In genomic region chr19:10087296-10088061, GRCh38 we compare ENCODE assay signal across 2 cellular contexts.
TF ChIP-seq lines count a peak whose summit lies in the region.

No MANE protein-coding gene starts in this region.

TF ChIP-seq in HCT116, 20 proteins besides CTCF, POLR2A, EP300 and RAD21:
- TF ChIP-seq JUND (IDR thresholded peaks at IDR 0.05) (no peak), SIN3A (IDR thresholded peaks at IDR 0.05; ENCODE audit: low read depth) (no peak), SP1 (IDR thresholded peaks at IDR 0.05; ENCODE audit: low read depth) (no peak), CBX3 (IDR thresholded peaks at IDR 0.05; ENCODE audit: low read depth) (no peak), EZH2phosphoT487 (IDR thresholded peaks at IDR 0.05; ENCODE audit: borderline replicate concordance) (no peak), EZH2 (IDR thresholded peaks at IDR 0.05) (no peak), FOSL1 (IDR thresholded peaks at IDR 0.05; ENCODE audit: low read depth) (no peak), MAX (IDR thresholded peaks at IDR 0.05) (no peak), ZNF274 (IDR thresholded peaks at IDR 0.05; ENCODE audit: low read depth, low read length) (no peak), ELF1 (IDR thresholded peaks at IDR 0.05; ENCODE audit: borderline replicate concordance, low read depth) (no peak), POLR2AphosphoS5 (IDR thresholded peaks at IDR 0.05; ENCODE audit: low read depth, low read length) (no peak), EGR1 (IDR thresholded peaks at IDR 0.05; ENCODE audit: low read depth) (no peak), ZFX (IDR thresholded peaks at IDR 0.05) (no peak), TCF7L2 (IDR thresholded peaks at IDR 0.05; ENCODE audit: borderline replicate concordance, extremely low read depth, insufficient read depth, insufficient read length) (no peak), CEBPB (IDR thresholded peaks at IDR 0.05; ENCODE audit: low read depth) (no peak), SRF (IDR thresholded peaks at IDR 0.05; ENCODE audit: low read depth) (no peak)
- TF ChIP-seq, protein P1, sequence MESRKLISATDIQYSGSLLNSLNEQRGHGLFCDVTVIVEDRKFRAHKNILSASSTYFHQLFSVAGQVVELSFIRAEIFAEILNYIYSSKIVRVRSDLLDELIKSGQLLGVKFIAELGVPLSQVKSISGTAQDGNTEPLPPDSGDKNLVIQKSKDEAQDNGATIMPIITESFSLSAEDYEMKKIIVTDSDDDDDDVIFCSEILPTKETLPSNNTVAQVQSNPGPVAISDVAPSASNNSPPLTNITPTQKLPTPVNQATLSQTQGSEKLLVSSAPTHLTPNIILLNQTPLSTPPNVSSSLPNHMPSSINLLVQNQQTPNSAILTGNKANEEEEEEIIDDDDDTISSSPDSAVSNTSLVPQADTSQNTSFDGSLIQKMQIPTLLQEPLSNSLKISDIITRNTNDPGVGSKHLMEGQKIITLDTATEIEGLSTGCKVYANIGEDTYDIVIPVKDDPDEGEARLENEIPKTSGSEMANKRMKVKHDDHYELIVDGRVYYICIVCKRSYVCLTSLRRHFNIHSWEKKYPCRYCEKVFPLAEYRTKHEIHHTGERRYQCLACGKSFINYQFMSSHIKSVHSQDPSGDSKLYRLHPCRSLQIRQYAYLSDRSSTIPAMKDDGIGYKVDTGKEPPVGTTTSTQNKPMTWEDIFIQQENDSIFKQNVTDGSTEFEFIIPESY (IDR thresholded peaks at IDR 0.05; ENCODE audit: extremely low read depth, insufficient replicate concordance, low read length) = no peak
- TF ChIP-seq, protein P2, sequence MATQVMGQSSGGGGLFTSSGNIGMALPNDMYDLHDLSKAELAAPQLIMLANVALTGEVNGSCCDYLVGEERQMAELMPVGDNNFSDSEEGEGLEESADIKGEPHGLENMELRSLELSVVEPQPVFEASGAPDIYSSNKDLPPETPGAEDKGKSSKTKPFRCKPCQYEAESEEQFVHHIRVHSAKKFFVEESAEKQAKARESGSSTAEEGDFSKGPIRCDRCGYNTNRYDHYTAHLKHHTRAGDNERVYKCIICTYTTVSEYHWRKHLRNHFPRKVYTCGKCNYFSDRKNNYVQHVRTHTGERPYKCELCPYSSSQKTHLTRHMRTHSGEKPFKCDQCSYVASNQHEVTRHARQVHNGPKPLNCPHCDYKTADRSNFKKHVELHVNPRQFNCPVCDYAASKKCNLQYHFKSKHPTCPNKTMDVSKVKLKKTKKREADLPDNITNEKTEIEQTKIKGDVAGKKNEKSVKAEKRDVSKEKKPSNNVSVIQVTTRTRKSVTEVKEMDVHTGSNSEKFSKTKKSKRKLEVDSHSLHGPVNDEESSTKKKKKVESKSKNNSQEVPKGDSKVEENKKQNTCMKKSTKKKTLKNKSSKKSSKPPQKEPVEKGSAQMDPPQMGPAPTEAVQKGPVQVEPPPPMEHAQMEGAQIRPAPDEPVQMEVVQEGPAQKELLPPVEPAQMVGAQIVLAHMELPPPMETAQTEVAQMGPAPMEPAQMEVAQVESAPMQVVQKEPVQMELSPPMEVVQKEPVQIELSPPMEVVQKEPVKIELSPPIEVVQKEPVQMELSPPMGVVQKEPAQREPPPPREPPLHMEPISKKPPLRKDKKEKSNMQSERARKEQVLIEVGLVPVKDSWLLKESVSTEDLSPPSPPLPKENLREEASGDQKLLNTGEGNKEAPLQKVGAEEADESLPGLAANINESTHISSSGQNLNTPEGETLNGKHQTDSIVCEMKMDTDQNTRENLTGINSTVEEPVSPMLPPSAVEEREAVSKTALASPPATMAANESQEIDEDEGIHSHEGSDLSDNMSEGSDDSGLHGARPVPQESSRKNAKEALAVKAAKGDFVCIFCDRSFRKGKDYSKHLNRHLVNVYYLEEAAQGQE (IDR thresholded peaks at IDR 0.05; ENCODE audit: low read depth) = no peak
- TF ChIP-seq, protein P3, sequence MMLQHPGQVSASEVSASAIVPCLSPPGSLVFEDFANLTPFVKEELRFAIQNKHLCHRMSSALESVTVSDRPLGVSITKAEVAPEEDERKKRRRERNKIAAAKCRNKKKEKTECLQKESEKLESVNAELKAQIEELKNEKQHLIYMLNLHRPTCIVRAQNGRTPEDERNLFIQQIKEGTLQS (IDR thresholded peaks at IDR 0.05) = no peak

TF ChIP-seq in K562, 482 proteins besides CTCF, POLR2A, EP300 and RAD21:
- peak; percentile 98 for TF ChIP-seq ZNF24 (IDR thresholded peaks at IDR 0.05)
- TF ChIP-seq ATF1 (CRISPR knock-in tag; IDR thresholded peaks at IDR 0.05) = no peak
- TF ChIP-seq ATF1 (tag; IDR thresholded peaks at IDR 0.05) = no peak
- peak in 1 of 2 experiments; percentile 33; a peak in 1 of 4 replicates for TF ChIP-seq KDM1A (IDR thresholded peaks at IDR 0.05)
- peak; percentile 99 for TF ChIP-seq ZKSCAN8 (CRISPR knock-in tag; IDR thresholded peaks at IDR 0.05)
